In the genomic region with DNA sequence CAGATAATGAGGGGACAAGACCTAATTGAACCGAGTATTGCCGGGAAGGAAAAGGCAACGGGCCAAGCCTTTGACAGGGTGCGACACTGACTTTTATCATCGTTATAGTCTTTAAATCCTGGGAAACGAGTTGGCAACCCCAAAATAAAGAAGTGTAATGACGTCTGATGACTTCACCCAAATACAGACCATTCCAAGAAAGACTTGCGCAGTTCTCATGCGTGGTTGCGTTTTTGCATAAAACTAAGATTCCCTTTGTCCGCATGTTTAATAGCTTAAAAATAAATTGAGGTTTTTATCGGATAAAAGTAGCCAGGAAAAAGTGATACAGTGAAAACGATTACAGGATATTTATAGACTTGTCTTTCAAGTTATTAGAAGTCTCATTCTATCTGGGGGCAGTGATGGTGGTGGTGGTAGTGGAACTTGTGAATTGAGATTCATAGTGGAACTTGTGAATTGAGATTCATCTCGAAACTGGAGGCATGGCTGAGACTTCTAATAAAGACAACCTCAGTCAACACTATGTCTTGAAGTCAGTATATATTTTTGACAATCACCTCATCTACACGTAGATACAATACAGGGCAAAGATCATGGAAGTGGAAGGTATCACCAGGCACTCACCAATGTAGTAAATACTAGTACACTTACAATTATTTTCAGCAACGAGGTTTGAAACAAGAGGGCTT, we compare ENCODE assay signal across 1 cellular context.
A peak's percentile ranks its signal among the peaks of the same experiment; 100 is the strongest.
TF ChIP-seq lines count a peak whose summit lies in the region.

No MANE protein-coding gene starts in this region.

TF ChIP-seq in GM12878, 131 proteins besides CTCF, POLR2A, EP300 and RAD21 (continued from another document):
- TF ChIP-seq, protein P1, sequence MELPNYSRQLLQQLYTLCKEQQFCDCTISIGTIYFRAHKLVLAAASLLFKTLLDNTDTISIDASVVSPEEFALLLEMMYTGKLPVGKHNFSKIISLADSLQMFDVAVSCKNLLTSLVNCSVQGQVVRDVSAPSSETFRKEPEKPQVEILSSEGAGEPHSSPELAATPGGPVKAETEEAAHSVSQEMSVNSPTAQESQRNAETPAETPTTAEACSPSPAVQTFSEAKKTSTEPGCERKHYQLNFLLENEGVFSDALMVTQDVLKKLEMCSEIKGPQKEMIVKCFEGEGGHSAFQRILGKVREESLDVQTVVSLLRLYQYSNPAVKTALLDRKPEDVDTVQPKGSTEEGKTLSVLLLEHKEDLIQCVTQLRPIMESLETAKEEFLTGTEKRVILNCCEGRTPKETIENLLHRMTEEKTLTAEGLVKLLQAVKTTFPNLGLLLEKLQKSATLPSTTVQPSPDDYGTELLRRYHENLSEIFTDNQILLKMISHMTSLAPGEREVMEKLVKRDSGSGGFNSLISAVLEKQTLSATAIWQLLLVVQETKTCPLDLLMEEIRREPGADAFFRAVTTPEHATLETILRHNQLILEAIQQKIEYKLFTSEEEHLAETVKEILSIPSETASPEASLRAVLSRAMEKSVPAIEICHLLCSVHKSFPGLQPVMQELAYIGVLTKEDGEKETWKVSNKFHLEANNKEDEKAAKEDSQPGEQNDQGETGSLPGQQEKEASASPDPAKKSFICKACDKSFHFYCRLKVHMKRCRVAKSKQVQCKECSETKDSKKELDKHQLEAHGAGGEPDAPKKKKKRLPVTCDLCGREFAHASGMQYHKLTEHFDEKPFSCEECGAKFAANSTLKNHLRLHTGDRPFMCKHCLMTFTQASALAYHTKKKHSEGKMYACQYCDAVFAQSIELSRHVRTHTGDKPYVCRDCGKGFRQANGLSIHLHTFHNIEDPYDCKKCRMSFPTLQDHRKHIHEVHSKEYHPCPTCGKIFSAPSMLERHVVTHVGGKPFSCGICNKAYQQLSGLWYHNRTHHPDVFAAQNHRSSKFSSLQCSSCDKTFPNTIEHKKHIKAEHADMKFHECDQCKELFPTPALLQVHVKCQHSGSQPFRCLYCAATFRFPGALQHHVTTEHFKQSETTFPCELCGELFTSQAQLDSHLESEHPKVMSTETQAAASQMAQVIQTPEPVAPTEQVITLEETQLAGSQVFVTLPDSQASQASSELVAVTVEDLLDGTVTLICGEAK (IDR thresholded peaks at IDR 0.05; ENCODE audit: borderline replicate concordance) = peak; percentile 46; the same call in 1 of the 2 replicates
- no peak for TF ChIP-seq SREBF2 (IDR thresholded peaks at IDR 0.05; ENCODE audit: low read length)
- peak; percentile 76 for TF ChIP-seq PML (IDR thresholded peaks at IDR 0.05; ENCODE audit: low read length)
- TF ChIP-seq, protein P2, sequence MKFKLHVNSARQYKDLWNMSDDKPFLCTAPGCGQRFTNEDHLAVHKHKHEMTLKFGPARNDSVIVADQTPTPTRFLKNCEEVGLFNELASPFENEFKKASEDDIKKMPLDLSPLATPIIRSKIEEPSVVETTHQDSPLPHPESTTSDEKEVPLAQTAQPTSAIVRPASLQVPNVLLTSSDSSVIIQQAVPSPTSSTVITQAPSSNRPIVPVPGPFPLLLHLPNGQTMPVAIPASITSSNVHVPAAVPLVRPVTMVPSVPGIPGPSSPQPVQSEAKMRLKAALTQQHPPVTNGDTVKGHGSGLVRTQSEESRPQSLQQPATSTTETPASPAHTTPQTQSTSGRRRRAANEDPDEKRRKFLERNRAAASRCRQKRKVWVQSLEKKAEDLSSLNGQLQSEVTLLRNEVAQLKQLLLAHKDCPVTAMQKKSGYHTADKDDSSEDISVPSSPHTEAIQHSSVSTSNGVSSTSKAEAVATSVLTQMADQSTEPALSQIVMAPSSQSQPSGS (IDR thresholded peaks at IDR 0.05; ENCODE audit: low read length) = peak; percentile 95
- no peak for TF ChIP-seq ZSCAN29 (IDR thresholded peaks at IDR 0.05)
- peak; percentile 11; the same call in 1 of the 2 replicates for TF ChIP-seq CHD1 (IDR thresholded peaks at IDR 0.05; ENCODE audit: low read depth, low read length)
- no peak for TF ChIP-seq KLF5 (IDR thresholded peaks at IDR 0.05; ENCODE audit: partially characterized antibody)
- TF ChIP-seq HDAC6 (IDR thresholded peaks at IDR 0.05; ENCODE audit: unreplicated experiment) = no peak
- peak; percentile 93 for TF ChIP-seq NFIC (IDR thresholded peaks at IDR 0.05; ENCODE audit: low read depth, low read length)
- no peak for TF ChIP-seq ZNF207 (IDR thresholded peaks at IDR 0.05; ENCODE audit: borderline replicate concordance)
- no peak for TF ChIP-seq NR2C2 (IDR thresholded peaks at IDR 0.05; ENCODE audit: borderline replicate concordance, control insufficient read depth, insufficient read length, low read depth)
- peak; percentile 48 for TF ChIP-seq RAD51 (IDR thresholded peaks at IDR 0.05)
- TF ChIP-seq MXI1 (IDR thresholded peaks at IDR 0.05; ENCODE audit: low read depth, low read length) = no peak
- TF ChIP-seq BHLHE40 (IDR thresholded peaks at IDR 0.05; ENCODE audit: borderline replicate concordance in 1 of 2, low read depth in 2 of 2, low read length in 1 of 2) = peak; percentile 80 to 81; a peak in 3 of 4 replicates
